ENCODE assay signal across 11 cellular contexts in genomic region chr18:12352188-12352587, GRCh38.
"Had no signal": no experiment of that assay in that cellular context is flagged by ENCODE, and none has a peak within 500 bp of the region (broad histone marks: within the 10 kb centered on the region; RNA-seq: fewer than 3 reads in every experiment).

No MANE protein-coding gene starts in this region.

- H3K4me1 Mint-ChIP-seq: GM23338, H9 had no signal

- H3K9me3 Mint-ChIP-seq: GM23338, H9, HFFc6 had no signal

- H3K9ac ChIP-seq: GM23248 had no signal

- H3K9me3 ChIP-seq: HAP-1 had no signal

- H3K27ac ChIP-seq: GM23248 had no signal

- H3K4me1 ChIP-seq: HAP-1 had no signal

- H3K4me3 ChIP-seq: GM23248, GM23338, HAP-1 had no signal

- H2AFZ ChIP-seq: GM23248, GM23338 had no signal

- FAIRE-seq: H1, H54 had no signal

- H3K4me3 Mint-ChIP-seq: GM23338, H9, HFFc6 had no signal

- ATAC-seq: GM23338, HCT116 had no signal

- H3K4me2 ChIP-seq: GM23338 had no signal

- H3K27ac Mint-ChIP-seq: HFFc6 had no signal

- DNase-seq: GM23248, GOT3, H7, H9, HCEC 1CT, HFFc6 had no signal
